8 cellular contexts compared by ENCODE assay signal in the genomic region with DNA sequence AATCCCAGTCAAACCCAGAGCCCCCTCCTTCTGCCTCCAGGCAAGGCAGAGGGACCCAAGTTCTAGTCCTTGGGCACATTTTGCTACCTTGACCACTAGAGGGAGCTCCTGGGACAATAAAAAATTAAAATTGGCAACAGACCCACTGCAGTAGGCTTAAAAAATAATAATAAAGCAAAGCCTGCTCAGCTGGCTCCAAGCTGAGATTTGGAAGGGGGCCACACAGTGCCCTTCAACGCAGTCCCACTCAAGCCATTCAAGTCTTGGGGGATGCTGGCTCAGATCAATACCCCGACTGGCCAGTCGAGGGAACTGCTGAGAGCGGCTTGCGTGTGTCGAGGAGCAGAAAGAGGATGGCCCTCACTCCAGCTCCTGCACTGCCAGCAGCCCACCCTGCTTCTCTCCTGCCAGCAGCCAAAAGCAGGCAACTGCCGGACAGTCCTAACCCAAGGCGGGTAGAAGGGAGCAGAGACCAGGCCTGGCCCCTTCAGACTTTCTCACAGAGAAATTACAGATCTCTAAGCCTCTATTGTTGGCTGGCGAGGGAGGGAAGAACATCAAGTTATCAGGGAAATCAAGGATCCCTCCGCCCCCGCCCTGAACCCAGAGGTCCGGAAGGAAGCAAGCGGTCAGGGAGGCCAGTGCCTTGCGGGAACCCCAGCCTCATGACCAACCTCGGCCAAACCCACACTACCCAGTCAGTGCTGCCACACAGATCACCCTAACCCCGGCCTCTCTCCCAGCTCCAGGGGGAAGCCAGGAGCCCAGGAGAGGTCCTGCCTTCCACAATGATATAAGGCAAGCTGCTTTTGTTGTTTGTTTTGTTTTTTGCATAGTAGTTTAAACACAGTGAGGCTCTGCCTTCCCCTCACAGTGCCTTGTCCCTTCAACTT. TPM values are rescaled to one million over a fixed set of nuclear protein-coding genes. Genes with fewer than 3 reads are reported as not detected.
DNase-seq lines count a peak whose midpoint lies in the region; ATAC-seq and TF ChIP-seq lines count a peak whose summit lies in the region.

No MANE protein-coding gene starts in this region.

- peak overlapping the region in 21 of 59 donors; percentile 1 to 39 (median 13) for H3K4me3 ChIP-seq in dorsolateral prefrontal cortex

- ATAC-seq in GM21528 (IDR thresholded peaks at IDR 0.05; ENCODE audit: low FRiP score, unreplicated experiment) = no peak

- no peak overlapping the region for H3K27ac ChIP-seq in 22Rv1
- H3K27ac ChIP-seq in dorsolateral prefrontal cortex = peak overlapping the region in 58 of 59 donors; percentile 4 to 92 (median 76)

- TF ChIP-seq CTCF in 22Rv1 (IDR thresholded peaks at IDR 0.05) = peak; percentile 89
- TF ChIP-seq CTCF in GM12872 (IDR thresholded peaks at IDR 0.05; ENCODE audit: insufficient read depth, low read depth, low read length) = peak; percentile 76
- TF ChIP-seq CTCF in dorsolateral prefrontal cortex (IDR thresholded peaks at IDR 0.05 in 54 of 56, conservative IDR thresholded peaks at IDR 0.05 in 2 of 56; ENCODE audit: low read depth in 1 of 56, partially characterized antibody in 56 of 56) = peak; percentile 85 to 98 (median 92)

- peak; percentile 30 for DNase-seq in NCI-H446 treated with DMSO at 0.1 percent for 48 hours (lab: John Stamatoyannopoulos, UW)
- peak; percentile 49 to 66 for DNase-seq in activated CD4-positive, alpha-beta T cell treated with anti-CD3 and anti-CD28 coated beads, Interleukin-2, amount 50 U/mL, for 48 hours
- peak in 8 of 10 donors; percentile 50 to 68 (median 62) for DNase-seq in dorsolateral prefrontal cortex
- peak; percentile 86 for DNase-seq in medulla oblongata (ENCODE audit: extremely low spot score)
- DNase-seq in stimulated activated CD8-positive, alpha-beta memory T cell treated with anti-CD3 and anti-CD28 coated beads, Interleukin-7, amount 100 ng/mL, for 1 hour (ENCODE audit: low read depth in 2 of 2) = peak; percentile 30 to 31

- intact Hi-C loops in dorsolateral prefrontal cortex (cut with DNase I) = loop anchor here (2.0 to 10.0 kb wide), 2 partner anchors 48 to 190 kb away; a partner anchor contains a TSS

- no peaks in the 10 kb centered on the region for H3K27me3 ChIP-seq in dorsolateral prefrontal cortex

RNA-seq across cellular contexts. Expression of a gene that starts 4.9 kb away (rescaled TPM):
- total RNA-seq in dorsolateral prefrontal cortex = 100 to 1,000 TPM in 1 of 120 experiments, 10 to 100 TPM in 119; 16.8 to 112 (median 40.4) TPM

RNA-seq across cellular contexts. Expression of a gene that starts 47.8 kb away (rescaled TPM):
- total RNA-seq in dorsolateral prefrontal cortex = not detected

RNA-seq across cellular contexts. Expression of a gene that starts 49.2 kb away (rescaled TPM):
- total RNA-seq in dorsolateral prefrontal cortex = 10 to 100 TPM; 15.3 to 36.0 (median 21.7) TPM

Comparison
In these comparisons a context has a peak if more than half of its experiments do, and no peak if none do; other contexts are left out.
1. DNase-seq: peak in every context shown above with its lines; median percentile 86 in medulla oblongata; 62 in dorsolateral prefrontal cortex; 58 in activated CD4-positive, alpha-beta T cell treated with anti-CD3 and anti-CD28 coated beads, Interleukin-2, amount 50 U/mL, for 48 hours; 30 in stimulated activated CD8-positive, alpha-beta memory T cell treated with anti-CD3 and anti-CD28 coated beads, Interleukin-7, amount 100 ng/mL, for 1 hour; 30 in NCI-H446 treated with DMSO at 0.1 percent for 48 hours.